In genomic region chr1:23825076-23825761, GRCh38 we compare ENCODE assay signal across 1 cellular context.
TF ChIP-seq lines count a peak whose summit lies in the region.

HMGCL (minus strand) TSS chr1:23825429; CDS start chr1:23825415, 14 bp downstream.

TF ChIP-seq in HepG2, 621 proteins besides CTCF, POLR2A, EP300 and RAD21 (continued from another document and continues in another):
- TF ChIP-seq, protein P1, sequence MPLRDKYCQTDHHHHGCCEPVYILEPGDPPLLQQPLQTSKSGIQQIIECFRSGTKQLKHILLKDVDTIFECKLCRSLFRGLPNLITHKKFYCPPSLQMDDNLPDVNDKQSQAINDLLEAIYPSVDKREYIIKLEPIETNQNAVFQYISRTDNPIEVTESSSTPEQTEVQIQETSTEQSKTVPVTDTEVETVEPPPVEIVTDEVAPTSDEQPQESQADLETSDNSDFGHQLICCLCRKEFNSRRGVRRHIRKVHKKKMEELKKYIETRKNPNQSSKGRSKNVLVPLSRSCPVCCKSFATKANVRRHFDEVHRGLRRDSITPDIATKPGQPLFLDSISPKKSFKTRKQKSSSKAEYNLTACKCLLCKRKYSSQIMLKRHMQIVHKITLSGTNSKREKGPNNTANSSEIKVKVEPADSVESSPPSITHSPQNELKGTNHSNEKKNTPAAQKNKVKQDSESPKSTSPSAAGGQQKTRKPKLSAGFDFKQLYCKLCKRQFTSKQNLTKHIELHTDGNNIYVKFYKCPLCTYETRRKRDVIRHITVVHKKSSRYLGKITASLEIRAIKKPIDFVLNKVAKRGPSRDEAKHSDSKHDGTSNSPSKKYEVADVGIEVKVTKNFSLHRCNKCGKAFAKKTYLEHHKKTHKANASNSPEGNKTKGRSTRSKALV (CRISPR knock-in tag; IDR thresholded peaks at IDR 0.05), result peak; percentile 74
- TF ChIP-seq ZFP1 (CRISPR knock-in tag; IDR thresholded peaks at IDR 0.05) (peak; percentile 47), ZNF251 (CRISPR knock-in tag; IDR thresholded peaks at IDR 0.05) (peak; percentile 36; the same call in 1 of the 2 replicates), SIX1 (CRISPR knock-in tag; IDR thresholded peaks at IDR 0.05; ENCODE audit: borderline replicate concordance) (no peak), STAG1 (CRISPR knock-in tag; IDR thresholded peaks at IDR 0.05) (0 out of 2 replicates have a peak, but pooled peaks have one; percentile 4), ZBTB37 (CRISPR knock-in tag; IDR thresholded peaks at IDR 0.05) (no peak), HMGXB3 (CRISPR knock-in tag; IDR thresholded peaks at IDR 0.05; ENCODE audit: borderline replicate concordance) (no peak), RFX1 (IDR thresholded peaks at IDR 0.05) (no peak), SALL1 (CRISPR knock-in tag; IDR thresholded peaks at IDR 0.05) (peak; percentile 84), TAF15 (IDR thresholded peaks at IDR 0.05; ENCODE audit: low read depth, low read length, poor library complexity, severe bottlenecking) (peak; percentile 63), NFKB2 (CRISPR knock-in tag; IDR thresholded peaks at IDR 0.05; ENCODE audit: borderline replicate concordance) (peak; percentile 95; the same call in 1 of the 2 replicates), ARHGAP35 (CRISPR knock-in tag; IDR thresholded peaks at IDR 0.05; ENCODE audit: borderline replicate concordance) (0 out of 2 replicates have a peak, but pooled peaks have one; percentile 60), ZFP82 (CRISPR knock-in tag; IDR thresholded peaks at IDR 0.05; ENCODE audit: borderline replicate concordance) (no peak), HOXD1 (CRISPR knock-in tag; IDR thresholded peaks at IDR 0.05) (peak; percentile 76; the same call in 1 of the 2 replicates), MED13 (CRISPR knock-in tag; IDR thresholded peaks at IDR 0.05) (peak; percentile 80), CBFB (CRISPR knock-in tag; IDR thresholded peaks at IDR 0.05) (no peak), ZSCAN20 (CRISPR knock-in tag; IDR thresholded peaks at IDR 0.05; ENCODE audit: borderline replicate concordance) (peak; percentile 89; the same call in 1 of the 2 replicates), ZHX2 (IDR thresholded peaks at IDR 0.05; ENCODE audit: low read depth) (peak; percentile 85), ZHX2 (CRISPR knock-in tag; IDR thresholded peaks at IDR 0.05; ENCODE audit: borderline replicate concordance) (0 out of 2 replicates have a peak, but pooled peaks have one; percentile 44), ZNF644 (CRISPR knock-in tag; IDR thresholded peaks at IDR 0.05; ENCODE audit: low read depth) (peak; percentile 57; the same call in 1 of the 2 replicates), ZFAT (CRISPR knock-in tag; conservative IDR thresholded peaks at IDR 0.05) (peak; percentile 34; the same call in 1 of the 2 replicates), TRAFD1 (CRISPR knock-in tag; IDR thresholded peaks at IDR 0.05; ENCODE audit: borderline replicate concordance) (no peak), FOSL2 (CRISPR knock-in tag; IDR thresholded peaks at IDR 0.05) (peak; percentile 51), HINFP (CRISPR knock-in tag; IDR thresholded peaks at IDR 0.05; ENCODE audit: low read depth) (0 out of 2 replicates have a peak, but pooled peaks have one; percentile 33), ZNF724P (CRISPR knock-in tag; IDR thresholded peaks at IDR 0.05; ENCODE audit: borderline replicate concordance) (0 out of 2 replicates have a peak, but pooled peaks have one; percentile 37), ELK4 (CRISPR knock-in tag; IDR thresholded peaks at IDR 0.05; ENCODE audit: borderline replicate concordance) (0 out of 2 replicates have a peak, but pooled peaks have one; percentile 55)
- TF ChIP-seq, protein P2, sequence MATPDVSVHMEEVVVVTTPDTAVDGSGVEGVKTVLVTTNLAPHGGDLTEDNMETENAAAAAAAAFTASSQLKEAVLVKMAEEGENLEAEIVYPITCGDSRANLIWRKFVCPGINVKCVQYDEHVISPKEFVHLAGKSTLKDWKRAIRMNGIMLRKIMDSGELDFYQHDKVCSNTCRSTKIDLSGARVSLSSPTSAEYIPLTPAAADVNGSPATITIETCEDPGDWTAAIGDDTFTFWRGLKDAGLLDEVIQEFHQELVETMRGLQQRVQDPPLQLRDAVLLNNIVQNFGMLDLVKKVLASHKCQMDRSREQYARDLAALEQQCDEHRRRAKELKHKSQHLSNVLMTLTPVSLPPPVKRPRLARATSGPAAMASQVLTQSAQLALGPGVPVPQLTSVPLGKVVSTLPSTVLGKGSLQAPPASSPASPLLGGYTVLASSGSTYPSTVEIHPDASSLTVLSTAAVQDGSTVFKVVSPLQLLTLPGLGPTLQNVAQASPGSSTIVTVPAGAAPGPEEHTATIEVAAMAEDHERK (CRISPR knock-in tag; IDR thresholded peaks at IDR 0.05; ENCODE audit: low read depth), result 0 out of 2 replicates have a peak, but pooled peaks have one; percentile 15
- TF ChIP-seq, protein P3, sequence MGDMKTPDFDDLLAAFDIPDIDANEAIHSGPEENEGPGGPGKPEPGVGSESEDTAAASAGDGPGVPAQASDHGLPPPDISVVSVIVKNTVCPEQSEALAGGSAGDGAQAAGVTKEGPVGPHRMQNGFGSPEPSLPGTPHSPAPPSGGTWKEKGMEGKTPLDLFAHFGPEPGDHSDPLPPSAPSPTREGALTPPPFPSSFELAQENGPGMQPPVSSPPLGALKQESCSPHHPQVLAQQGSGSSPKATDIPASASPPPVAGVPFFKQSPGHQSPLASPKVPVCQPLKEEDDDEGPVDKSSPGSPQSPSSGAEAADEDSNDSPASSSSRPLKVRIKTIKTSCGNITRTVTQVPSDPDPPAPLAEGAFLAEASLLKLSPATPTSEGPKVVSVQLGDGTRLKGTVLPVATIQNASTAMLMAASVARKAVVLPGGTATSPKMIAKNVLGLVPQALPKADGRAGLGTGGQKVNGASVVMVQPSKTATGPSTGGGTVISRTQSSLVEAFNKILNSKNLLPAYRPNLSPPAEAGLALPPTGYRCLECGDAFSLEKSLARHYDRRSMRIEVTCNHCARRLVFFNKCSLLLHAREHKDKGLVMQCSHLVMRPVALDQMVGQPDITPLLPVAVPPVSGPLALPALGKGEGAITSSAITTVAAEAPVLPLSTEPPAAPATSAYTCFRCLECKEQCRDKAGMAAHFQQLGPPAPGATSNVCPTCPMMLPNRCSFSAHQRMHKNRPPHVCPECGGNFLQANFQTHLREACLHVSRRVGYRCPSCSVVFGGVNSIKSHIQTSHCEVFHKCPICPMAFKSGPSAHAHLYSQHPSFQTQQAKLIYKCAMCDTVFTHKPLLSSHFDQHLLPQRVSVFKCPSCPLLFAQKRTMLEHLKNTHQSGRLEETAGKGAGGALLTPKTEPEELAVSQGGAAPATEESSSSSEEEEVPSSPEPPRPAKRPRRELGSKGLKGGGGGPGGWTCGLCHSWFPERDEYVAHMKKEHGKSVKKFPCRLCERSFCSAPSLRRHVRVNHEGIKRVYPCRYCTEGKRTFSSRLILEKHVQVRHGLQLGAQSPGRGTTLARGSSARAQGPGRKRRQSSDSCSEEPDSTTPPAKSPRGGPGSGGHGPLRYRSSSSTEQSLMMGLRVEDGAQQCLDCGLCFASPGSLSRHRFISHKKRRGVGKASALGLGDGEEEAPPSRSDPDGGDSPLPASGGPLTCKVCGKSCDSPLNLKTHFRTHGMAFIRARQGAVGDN (CRISPR knock-in tag; IDR thresholded peaks at IDR 0.05), result peak; percentile 95
